ENCODE assay signal across 19 cellular contexts in genomic region chr4:40369437-40370278, GRCh38. TPM values are rescaled to one million over a fixed set of nuclear protein-coding genes. Genes with fewer than 3 reads are reported as not detected.
DNase-seq lines count a peak whose midpoint lies in the region; ATAC-seq and TF ChIP-seq lines count a peak whose summit lies in the region.
"Had no signal": no experiment of that assay in that cellular context is flagged by ENCODE, and none has a peak within 500 bp of the region (broad histone marks: within the 10 kb centered on the region; RNA-seq: fewer than 3 reads in every experiment).

No MANE protein-coding gene starts in this region.

- H3K27ac ChIP-seq in foreskin keratinocyte, result no peak overlapping the region
- H3K27ac ChIP-seq: GM23248, neural progenitor cell had no signal

- TF ChIP-seq CTCF in GM12865 (IDR thresholded peaks at IDR 0.05; ENCODE audit: insufficient read depth, low read depth, low read length, missing control alignments) (no peak), foreskin keratinocyte (conservative IDR thresholded peaks at IDR 0.05) (peak; percentile 28)

- H3K27me3 ChIP-seq in foreskin keratinocyte, result no peaks in the 10 kb centered on the region
- H3K27me3 ChIP-seq: BE2C, neural progenitor cell had no signal

- H3K4me3 ChIP-seq in GM12865 (ENCODE audit: low read depth, low read length), result no peak overlapping the region
- H3K4me3 ChIP-seq: GM23248, neural progenitor cell had no signal

- no peaks in the 10 kb centered on the region for H3K4me1 ChIP-seq in foreskin keratinocyte
- H3K4me1 ChIP-seq: neural progenitor cell had no signal

- ATAC-seq in GM19455 (IDR thresholded peaks at IDR 0.05; ENCODE audit: unreplicated experiment) (peak; percentile 82), foreskin keratinocyte (no peak)
- ATAC-seq: left cardiac atrium had no signal

- peak; percentile 68 for DNase-seq in GM12865 (ENCODE audit: low read depth)
- peak; percentile 81 for DNase-seq in HT-29 (ENCODE audit: low spot score)
- DNase-seq in foreskin keratinocyte, result no peak
- DNase-seq in AML-193 (lab: John Stamatoyannopoulos, UW), result no peak
- no peak for DNase-seq in OCI-M2 (lab: John Stamatoyannopoulos, UW; ENCODE audit: unreplicated experiment)
- DNase-seq in OCI-M1 (lab: John Stamatoyannopoulos, UW), result no peak
- DNase-seq in GM03348 (ENCODE audit: low spot score), result no peak
- DNase-seq: activated naive CD4-positive, alpha-beta T cell treated with anti-CD3 and anti-CD28 coated beads, Interleukin-2, amount 10 ng/mL, durations not matched to agents 7 days and 5 days; BE2C; DND-41; GM23248; left cardiac atrium; NCI-H1417 treated with DMSO at 0.1 percent for 48 hours; NCI-H524 treated with DMSO at 0.1 percent for 48 hours; substantia nigra had no signal

RNA-seq across cellular contexts. Expression of gene CHRNA9, which starts 34.5 kb away (rescaled TPM):
- total RNA-seq in HT-29 (2014; rRNA removed; shearing (Covaris generic)), result not detected in 2 replicates
- total RNA-seq in foreskin keratinocyte, result 0.07 TPM in 1 of 2 replicates, not detected in the other
- polyA plus RNA-seq in foreskin keratinocyte, result 0.10 TPM in 1 of 2 replicates, not detected in the other
- total RNA-seq: cardiac septum, endothelial cell of umbilical vein, left cardiac atrium had no signal
- polyA plus RNA-seq: endothelial cell of umbilical vein had no signal

Comparison
In these comparisons a context has a peak if more than half of its experiments do, and no peak if none do; other contexts are left out.
1. DNase-seq: peak in GM12865 (single experiment) and HT-29 (single experiment); none in foreskin keratinocyte (0 of 2), AML-193 (0 of 2), OCI-M2 (single experiment), OCI-M1 (single experiment) and GM03348 (single experiment).